Comparison of ENCODE assay signal across 22 cellular contexts in the genomic region with DNA sequence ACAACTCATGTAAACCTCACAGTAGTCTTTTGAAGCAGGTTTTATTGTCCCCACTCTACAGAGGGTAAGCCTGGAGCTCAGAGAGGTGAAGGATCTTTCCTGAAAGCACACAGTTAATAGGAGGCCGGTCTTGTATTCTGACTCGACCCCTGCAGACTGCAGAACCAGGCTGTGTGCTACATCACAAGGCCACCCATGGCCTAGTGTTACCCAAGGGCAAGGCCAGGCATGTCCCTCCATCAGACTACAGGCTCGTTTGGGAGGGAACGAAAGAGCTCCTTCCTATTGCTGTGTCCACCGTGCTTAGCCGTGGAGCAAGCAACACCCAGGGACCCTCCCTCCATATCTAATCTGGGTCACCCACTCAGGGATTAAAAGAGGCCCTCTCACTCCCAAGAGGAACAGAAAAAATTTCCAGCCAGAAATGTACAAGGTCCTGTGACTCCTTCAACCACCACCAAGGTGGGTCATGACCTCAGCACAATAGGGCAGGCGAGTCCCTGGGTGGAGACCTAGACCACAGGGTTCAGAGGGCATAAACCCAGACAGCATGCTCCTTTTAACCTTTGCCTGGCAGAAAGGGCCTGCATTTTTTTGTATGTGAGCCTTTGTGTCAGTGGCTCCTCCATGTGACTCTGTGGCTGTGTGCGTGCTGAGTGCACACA. TPM values are rescaled to one million over a fixed set of nuclear protein-coding genes. Genes with fewer than 3 reads are reported as not detected.
DNase-seq lines count a peak whose midpoint lies in the region; ATAC-seq, FAIRE-seq and TF ChIP-seq lines count a peak whose summit lies in the region.
"Had no signal": no experiment of that assay in that cellular context is flagged by ENCODE, and none has a peak within 500 bp of the region (broad histone marks: within the 10 kb centered on the region; RNA-seq: fewer than 3 reads in every experiment).

No MANE protein-coding gene starts in this region.

- H3K27ac ChIP-seq in breast epithelium, result no peak overlapping the region
- peak overlapping the region; percentile 34 for H3K27ac ChIP-seq in HepG2 (ENCODE audit: extremely low read length, insufficient read depth, low read length)
- no peak overlapping the region for H3K27ac ChIP-seq in aorta (ENCODE audit: low read depth in 1 of 2, low read length in 2 of 2)
- H3K27ac ChIP-seq: 22Rv1, C4-2B, HL-60 had no signal

- H3K4me2 ChIP-seq in HepG2 (ENCODE audit: low read depth, low read length), result peak overlapping the region; percentile 20; the same call in 1 of the 2 replicates

- DNase-seq in MCF 10A (ENCODE audit: unreplicated experiment) (peak; percentile 28), breast epithelium (ENCODE audit: low spot score in 2 of 2) (no peak), epithelial cell of esophagus (ENCODE audit: low read depth) (peak; percentile 75), HepG2 (ENCODE audit: low spot score) (peak; percentile 65), NCI-H2029 treated with DMSO at 0.1 percent for 48 hours (lab: John Stamatoyannopoulos, UW) (no peak), aorta (no peak)
- DNase-seq in activated CD8-positive, alpha-beta T cell treated with anti-CD3 and anti-CD28 coated beads for 36 hours, result no peak
- DNase-seq: AML-193, DMS79 treated with DMSO at 0.1 percent for 48 hours, H9, NCI-H1092 treated with DMSO at 0.1 percent for 48 hours, NCI-H146, NCI-H2081, Right ventricle myocardium superior had no signal

- H3K27me3 ChIP-seq in breast epithelium, result no peaks in the 10 kb centered on the region
- peaks cover 0 to under 1% of the 10 kb centered on the region in 2 experiments; a peak in 2 of 5 replicates for H3K27me3 ChIP-seq in HepG2 (ENCODE audit: control insufficient read depth in 1 of 2, insufficient read depth in 2 of 2, low read length in 2 of 2)
- no peaks in the 10 kb centered on the region for H3K27me3 ChIP-seq in aorta (ENCODE audit: control insufficient read depth in 1 of 2, insufficient read depth in 2 of 2, low read length in 1 of 2)

- ATAC-seq in HepG2 (peak; percentile 38), HG02623 (IDR thresholded peaks at IDR 0.05; ENCODE audit: unreplicated experiment) (no peak), aorta (ENCODE audit: low FRiP score) (no peak)
- ATAC-seq in activated CD8-positive, alpha-beta T cell treated with anti-CD3 and anti-CD28 coated beads for 36 hours, result no peak

- TF ChIP-seq EP300 in HepG2 (IDR thresholded peaks at IDR 0.05; ENCODE audit: low read depth in 2 of 2, low read length in 2 of 2) (peak in 1 of 2 experiments; percentile 72; a peak in 1 of 4 replicates), HepG2 (CRISPR knock-in tag; IDR thresholded peaks at IDR 0.05; ENCODE audit: borderline replicate concordance) (0 out of 2 replicates have a peak, but pooled peaks have one; percentile 18)

- no peak overlapping the region for H3K4me3 Mint-ChIP-seq in MCF 10A (ENCODE audit: unreplicated experiment)
- H3K4me3 Mint-ChIP-seq in activated CD8-positive, alpha-beta T cell treated with anti-CD3 and anti-CD28 coated beads for 36 hours, result no peak overlapping the region
- H3K4me3 Mint-ChIP-seq: H9 had no signal

- FAIRE-seq in HepG2 (lab: Jason Lieb, UNC), result peak; percentile 72
- FAIRE-seq: RCC 7860 had no signal

- BruUV-seq in MCF 10A (replicated peaks; lab: Mats Ljungman, UMichigan), result no TSS peak
- BruUV-seq in HepG2 (replicated peaks; lab: Mats Ljungman, UMichigan), result no TSS peak

- WGBS in HepG2 (ENCODE audit: low lambda C conversion rate), result 24% methylated on average over 8 of the region's 8 CpGs
- WGBS in aorta, 2 donors, result 76% methylated on average over 8 of the region's 8 CpGs

- H3K79me2 ChIP-seq in HepG2 (ENCODE audit: insufficient read depth, low read length), result no peaks in the 10 kb centered on the region

- peak overlapping the region; percentile 11 for H3K27ac Mint-ChIP-seq in MCF 10A (ENCODE audit: low read depth, unreplicated experiment)
- H3K27ac Mint-ChIP-seq in activated CD8-positive, alpha-beta T cell treated with anti-CD3 and anti-CD28 coated beads for 36 hours, result no peak overlapping the region

- intact Hi-C loops in MCF 10A (cut with micrococcal nuclease), result no loop called here
- intact Hi-C loops in breast epithelium (cut with DNase I; ENCODE audit: low total_unique reads), result no loop called here
- intact Hi-C loops in HepG2 (cut with micrococcal nuclease; ENCODE audit: unreplicated experiment), result no loop called here
- intact Hi-C loops in aorta (cut with DNase I), result no loop called here
- intact Hi-C loops in activated CD8-positive, alpha-beta T cell treated with anti-CD3 and anti-CD28 coated beads for 36 hours (cut with micrococcal nuclease), result no loop called here

- H3K4me1 ChIP-seq in breast epithelium (no peaks in the 10 kb centered on the region), HepG2 (ENCODE audit: insufficient read depth, low read length) (peaks cover 95% of the 10 kb centered on the region), aorta (ENCODE audit: control insufficient read depth in 1 of 2, insufficient read depth in 2 of 2, low read length in 2 of 2) (no peaks in the 10 kb centered on the region)

- H3K27me3 Mint-ChIP-seq in MCF 10A (ENCODE audit: insufficient read depth, unreplicated experiment), result peaks cover 7% of the 10 kb centered on the region
- no peaks in the 10 kb centered on the region for H3K27me3 Mint-ChIP-seq in activated CD8-positive, alpha-beta T cell treated with anti-CD3 and anti-CD28 coated beads for 36 hours

- H3K36me3 ChIP-seq in breast epithelium, result no peaks in the 10 kb centered on the region
- H3K36me3 ChIP-seq in HepG2 (replicated peaks in 1 of 2; ENCODE audit: control insufficient read depth in 1 of 2, insufficient read depth in 2 of 2, low read length in 2 of 2), result no peaks in the 10 kb centered on the region
- H3K36me3 ChIP-seq in aorta (ENCODE audit: control insufficient read depth in 1 of 2, insufficient read depth in 2 of 2, low read length in 1 of 2), result no peaks in the 10 kb centered on the region

- no peaks in the 10 kb centered on the region for H3K36me3 Mint-ChIP-seq in MCF 10A (ENCODE audit: insufficient read depth, unreplicated experiment)
- H3K36me3 Mint-ChIP-seq in activated CD8-positive, alpha-beta T cell treated with anti-CD3 and anti-CD28 coated beads for 36 hours (ENCODE audit: low read depth), result no peaks in the 10 kb centered on the region

- TF ChIP-seq CTCF in MCF 10A (IDR thresholded peaks at IDR 0.05; ENCODE audit: unreplicated experiment) (no peak), breast epithelium (IDR thresholded peaks at IDR 0.05) (no peak), epithelial cell of esophagus (IDR thresholded peaks at IDR 0.05; ENCODE audit: insufficient read depth, low read depth, low read length, missing control alignments) (no peak), HepG2 (CRISPR knock-in tag; IDR thresholded peaks at IDR 0.05) (no peak)
- no peak for TF ChIP-seq CTCF in activated CD8-positive, alpha-beta T cell treated with anti-CD3 and anti-CD28 coated beads for 36 hours (IDR thresholded peaks at IDR 0.05)

- no peaks in the 10 kb centered on the region for H4K20me1 ChIP-seq in HepG2 (ENCODE audit: insufficient read depth, low read length)

- no peak overlapping the region for H3K9ac ChIP-seq in HepG2 (ENCODE audit: insufficient read depth, low read depth, low read length)

- in situ Hi-C loops in HepG2 (cut with HindIII; ENCODE audit: extremely low pct_ligation_motif_present, low pct_unique_long_range_greater_than_20kb), result no loop called here

- peaks cover 6% of the 10 kb centered on the region for H3K4me1 Mint-ChIP-seq in MCF 10A (ENCODE audit: insufficient read depth, unreplicated experiment)
- no peaks in the 10 kb centered on the region for H3K4me1 Mint-ChIP-seq in activated CD8-positive, alpha-beta T cell treated with anti-CD3 and anti-CD28 coated beads for 36 hours (ENCODE audit: low read depth)

- CTCF ChIA-PET in MCF 10A (lab: Yijun Ruan, JAX) (interaction anchor here (0.5 to 1.3 kb wide), 2 partner anchors 15 to 41 kb away, joined by 3 to 4 read pairs; no protein-coding TSS in a partner anchor), HepG2 (lab: Yijun Ruan, JAX; ENCODE audit: low intra/inter-chr PET ratio, low total read pairs) (no interaction called here)
- CTCF ChIA-PET in activated CD8-positive, alpha-beta T cell treated with anti-CD3 and anti-CD28 coated beads for 36 hours (lab: Charles Lee), result no interaction called here

- H3K9me3 Mint-ChIP-seq in MCF 10A (ENCODE audit: unreplicated experiment), result no peaks in the 10 kb centered on the region
- peaks cover under 1% of the 10 kb centered on the region for H3K9me3 Mint-ChIP-seq in activated CD8-positive, alpha-beta T cell treated with anti-CD3 and anti-CD28 coated beads for 36 hours

- no peak for TF ChIP-seq RAD21 in HepG2 (CRISPR knock-in tag; IDR thresholded peaks at IDR 0.05)

- TF ChIP-seq POLR2A in breast epithelium (IDR thresholded peaks at IDR 0.05) (no peak), HepG2 (IDR thresholded peaks at IDR 0.05; ENCODE audit: insufficient read depth in 1 of 2, low read depth in 2 of 2, low read length in 2 of 2) (no peak)

- no peak overlapping the region for H3K4me3 ChIP-seq in breast epithelium
- no peak overlapping the region for H3K4me3 ChIP-seq in epithelial cell of esophagus (ENCODE audit: low read length)
- H3K4me3 ChIP-seq in HepG2 (replicated peaks in 1 of 3; ENCODE audit: insufficient read depth in 1 of 3, low read depth in 2 of 3, low read length in 3 of 3), result no peak overlapping the region
- H3K4me3 ChIP-seq in aorta (ENCODE audit: low read length in 2 of 2), result no peak overlapping the region

- POLR2A ChIA-PET in MCF 10A (lab: Yijun Ruan, JAX), result interaction anchor here (0.7 to 1.1 kb wide), 3 partner anchors 18 to 274 kb away, joined by 3 read pairs; no protein-coding TSS in a partner anchor
- POLR2A ChIA-PET in HepG2 (lab: Yijun Ruan, JAX), result no interaction called here
- POLR2A ChIA-PET in activated CD8-positive, alpha-beta T cell treated with anti-CD3 and anti-CD28 coated beads for 36 hours (lab: Charles Lee), result no interaction called here

- no peak overlapping the region for H2AFZ ChIP-seq in HepG2 (ENCODE audit: low read length)

- no peaks in the 10 kb centered on the region for H3K9me3 ChIP-seq in breast epithelium
- peaks cover under 1% of the 10 kb centered on the region; the same call in 1 of the 2 replicates for H3K9me3 ChIP-seq in HepG2 (ENCODE audit: low read length)
- no peaks in the 10 kb centered on the region for H3K9me3 ChIP-seq in aorta (ENCODE audit: control insufficient read depth, low read length)

RNA-seq across cellular contexts. Expression of a gene that starts 6.3 kb away (rescaled TPM):
- total RNA-seq in MCF 10A (2022) (not detected in 2 replicates), breast epithelium (not detected), HepG2 (2016; rRNA removed; fragmentation: Illumina TruSeq; extraction: Trizol) (not detected in 2 replicates), aorta (under 1 TPM in 1 of 2 donors, not detected in 1; 0.15 TPM)
- total RNA-seq in HepG2 (2016; cell fraction: cytosol; rRNA removed; fragmentation: Illumina TruSeq; extraction: Trizol; ENCODE audit: low read depth), result not detected in 2 replicates
- total RNA-seq in HepG2 (2016; cell fraction: insoluble cytoplasmic fraction; rRNA removed; fragmentation: Illumina TruSeq; extraction: Trizol), result not detected in 2 replicates
- not detected in 2 replicates for total RNA-seq in HepG2 (2016; cell fraction: membrane; rRNA removed; fragmentation: Illumina TruSeq; extraction: Trizol)
- not detected in 2 replicates for total RNA-seq in HepG2 (2016; cell fraction: nucleus; rRNA removed; fragmentation: Illumina TruSeq; extraction: Trizol)
- polyA plus RNA-seq in HepG2 (2011; rRNA removed) (0.04 TPM in 1 of 2 replicates, not detected in the other), aorta (not detected)
- polyA plus RNA-seq in HepG2 (2011; cell fraction: cytosol; rRNA removed), result 0.01 TPM in 1 of 2 replicates, not detected in the other
- polyA plus RNA-seq in HepG2 (2011; cell fraction: nucleus; rRNA removed), result 0.05 TPM in 2 replicates
- polyA plus RNA-seq in HepG2 (2012), result not detected in 2 replicates
- not detected in 2 replicates for polyA plus RNA-seq in HepG2 (2016; cell fraction: cytosol; fragmentation: Illumina TruSeq; extraction: Trizol; ENCODE audit: low read depth)
- polyA plus RNA-seq in HepG2 (2016; cell fraction: insoluble cytoplasmic fraction; fragmentation: Illumina TruSeq; extraction: Trizol; ENCODE audit: low read depth), result not detected in 2 replicates
- not detected in 2 replicates for polyA plus RNA-seq in HepG2 (2016; cell fraction: membrane; fragmentation: Illumina TruSeq; extraction: Trizol; ENCODE audit: low read depth)
- not detected in 2 replicates for polyA plus RNA-seq in HepG2 (2016; cell fraction: nucleus; fragmentation: Illumina TruSeq; extraction: Trizol; ENCODE audit: insufficient read depth, low read depth)
- 0.04 TPM in 1 of 2 replicates, not detected in the other for polyA minus RNA-seq in HepG2 (2011; rRNA and poly(A)+ RNA removed; ENCODE audit: low replicate concordance)
- not detected in 2 replicates for polyA minus RNA-seq in HepG2 (2011; cell fraction: cytosol; rRNA and poly(A)+ RNA removed)
- not detected in 2 replicates for polyA minus RNA-seq in HepG2 (2011; cell fraction: nucleus; rRNA and poly(A)+ RNA removed)
- total RNA-seq in activated CD8-positive, alpha-beta T cell treated with anti-CD3 and anti-CD28 coated beads for 36 hours, result under 1 TPM; 0.27 to 0.32 TPM
- total RNA-seq: H9, HT1080, LHCN-M2, NCI-H460, Right ventricle myocardium superior had no signal

RNA-seq across cellular contexts. Expression of a gene that starts 16.2 kb away (rescaled TPM):
- not detected in 2 replicates for total RNA-seq in MCF 10A (2022)
- under 1 TPM in 1 of 3 donors, not detected in 2; 0.98 TPM for total RNA-seq in breast epithelium
- total RNA-seq in HepG2 (2016; rRNA removed; fragmentation: Illumina TruSeq; extraction: Trizol), result not detected in 2 replicates
- not detected in 2 replicates for total RNA-seq in HepG2 (2016; cell fraction: cytosol; rRNA removed; fragmentation: Illumina TruSeq; extraction: Trizol; ENCODE audit: low read depth)
- not detected in 2 replicates for total RNA-seq in HepG2 (2016; cell fraction: insoluble cytoplasmic fraction; rRNA removed; fragmentation: Illumina TruSeq; extraction: Trizol)
- total RNA-seq in HepG2 (2016; cell fraction: membrane; rRNA removed; fragmentation: Illumina TruSeq; extraction: Trizol), result not detected in 2 replicates
- not detected in 2 replicates for total RNA-seq in HepG2 (2016; cell fraction: nucleus; rRNA removed; fragmentation: Illumina TruSeq; extraction: Trizol)
- 0.18 and 0.32 TPM in 2 replicates for polyA plus RNA-seq in HepG2 (2011; rRNA removed)
- polyA plus RNA-seq in HepG2 (2011; cell fraction: cytosol; rRNA removed), result 0.06 and 0.09 TPM in 2 replicates
- polyA plus RNA-seq in HepG2 (2011; cell fraction: nucleus; rRNA removed), result 0.17 and 0.29 TPM in 2 replicates
- polyA plus RNA-seq in HepG2 (2012), result 0.27 and 0.35 TPM in 2 replicates
- polyA plus RNA-seq in HepG2 (2016; cell fraction: cytosol; fragmentation: Illumina TruSeq; extraction: Trizol; ENCODE audit: low read depth), result not detected in 2 replicates
- polyA plus RNA-seq in HepG2 (2016; cell fraction: insoluble cytoplasmic fraction; fragmentation: Illumina TruSeq; extraction: Trizol; ENCODE audit: low read depth), result not detected in 2 replicates
- not detected in 2 replicates for polyA plus RNA-seq in HepG2 (2016; cell fraction: membrane; fragmentation: Illumina TruSeq; extraction: Trizol; ENCODE audit: low read depth)
- not detected in 2 replicates for polyA plus RNA-seq in HepG2 (2016; cell fraction: nucleus; fragmentation: Illumina TruSeq; extraction: Trizol; ENCODE audit: insufficient read depth, low read depth)
- not detected in 2 replicates for polyA minus RNA-seq in HepG2 (2011; rRNA and poly(A)+ RNA removed; ENCODE audit: low replicate concordance)
- polyA minus RNA-seq in HepG2 (2011; cell fraction: cytosol; rRNA and poly(A)+ RNA removed), result not detected in 2 replicates
- 0.25 TPM in 1 of 2 replicates, not detected in the other for polyA minus RNA-seq in HepG2 (2011; cell fraction: nucleus; rRNA and poly(A)+ RNA removed)
- under 1 TPM in 1 of 2 donors, not detected in 1; 0.96 TPM for total RNA-seq in aorta
- polyA plus RNA-seq in aorta, result 1 to 10 TPM in 1 of 2 donors, not detected in 1; 6.5 TPM
- total RNA-seq in activated CD8-positive, alpha-beta T cell treated with anti-CD3 and anti-CD28 coated beads for 36 hours, result not detected
- total RNA-seq: H9, HT1080, LHCN-M2, NCI-H460, Right ventricle myocardium superior had no signal

RNA-seq across cellular contexts. Expression of a gene that starts 59.6 kb away (rescaled TPM):
- 0.32 TPM in 1 of 2 replicates, not detected in the other for total RNA-seq in MCF 10A (2022)
- 1 to 10 TPM; 3.3 to 7.9 (median 3.7) TPM for total RNA-seq in breast epithelium
- total RNA-seq in HepG2 (2016; rRNA removed; fragmentation: Illumina TruSeq; extraction: Trizol), result 0.04 TPM in 1 of 2 replicates, not detected in the other
- total RNA-seq in HepG2 (2016; cell fraction: cytosol; rRNA removed; fragmentation: Illumina TruSeq; extraction: Trizol; ENCODE audit: low read depth), result not detected in 2 replicates
- total RNA-seq in HepG2 (2016; cell fraction: insoluble cytoplasmic fraction; rRNA removed; fragmentation: Illumina TruSeq; extraction: Trizol), result 0.19 TPM in 1 of 2 replicates, not detected in the other
- 0.03 TPM in 1 of 2 replicates, not detected in the other for total RNA-seq in HepG2 (2016; cell fraction: membrane; rRNA removed; fragmentation: Illumina TruSeq; extraction: Trizol)
- not detected in 2 replicates for total RNA-seq in HepG2 (2016; cell fraction: nucleus; rRNA removed; fragmentation: Illumina TruSeq; extraction: Trizol)
- 0.29 and 0.38 TPM in 2 replicates for polyA plus RNA-seq in HepG2 (2011; rRNA removed)
- 0.13 and 0.19 TPM in 2 replicates for polyA plus RNA-seq in HepG2 (2011; cell fraction: cytosol; rRNA removed)
- 0.64 and 0.72 TPM in 2 replicates for polyA plus RNA-seq in HepG2 (2011; cell fraction: nucleus; rRNA removed)
- polyA plus RNA-seq in HepG2 (2012), result 0.07 TPM in 2 replicates
- polyA plus RNA-seq in HepG2 (2016; cell fraction: cytosol; fragmentation: Illumina TruSeq; extraction: Trizol; ENCODE audit: low read depth), result not detected in 2 replicates
- 0.20 TPM in 1 of 2 replicates, not detected in the other for polyA plus RNA-seq in HepG2 (2016; cell fraction: insoluble cytoplasmic fraction; fragmentation: Illumina TruSeq; extraction: Trizol; ENCODE audit: low read depth)
- 0.16 TPM in 1 of 2 replicates, not detected in the other for polyA plus RNA-seq in HepG2 (2016; cell fraction: membrane; fragmentation: Illumina TruSeq; extraction: Trizol; ENCODE audit: low read depth)
- 0.17 and 0.42 TPM in 2 replicates for polyA plus RNA-seq in HepG2 (2016; cell fraction: nucleus; fragmentation: Illumina TruSeq; extraction: Trizol; ENCODE audit: insufficient read depth, low read depth)
- 0.18 TPM in 1 of 2 replicates, not detected in the other for polyA minus RNA-seq in HepG2 (2011; rRNA and poly(A)+ RNA removed; ENCODE audit: low replicate concordance)
- polyA minus RNA-seq in HepG2 (2011; cell fraction: cytosol; rRNA and poly(A)+ RNA removed), result not detected in 2 replicates
- polyA minus RNA-seq in HepG2 (2011; cell fraction: nucleus; rRNA and poly(A)+ RNA removed), result 0.39 and 0.75 TPM in 2 replicates
- total RNA-seq in aorta, result 10 to 100 TPM in 1 of 2 donors, 1 to 10 TPM in 1; 2.2 to 11.8 TPM
- polyA plus RNA-seq in aorta, result under 1 TPM; 0.05 to 0.25 TPM
- total RNA-seq in activated CD8-positive, alpha-beta T cell treated with anti-CD3 and anti-CD28 coated beads for 36 hours, result 1 to 10 TPM in 1 of 2 experiments, under 1 TPM in 1; 0.72 to 1.1 TPM
- total RNA-seq: HT1080, LHCN-M2, NCI-H460 had no signal

Comparison
In these comparisons a context has a peak if more than half of its experiments do, and no peak if none do; other contexts are left out.
1. DNase-seq: peak in MCF 10A (single experiment), epithelial cell of esophagus (single experiment) and HepG2 (single experiment); none in breast epithelium (0 of 2), NCI-H2029 treated with DMSO at 0.1 percent for 48 hours (single experiment), aorta (0 of 2) and activated CD8-positive, alpha-beta T cell treated with anti-CD3 and anti-CD28 coated beads for 36 hours (single experiment).